ENCODE assay signal across 13 cellular contexts in the genomic region with DNA sequence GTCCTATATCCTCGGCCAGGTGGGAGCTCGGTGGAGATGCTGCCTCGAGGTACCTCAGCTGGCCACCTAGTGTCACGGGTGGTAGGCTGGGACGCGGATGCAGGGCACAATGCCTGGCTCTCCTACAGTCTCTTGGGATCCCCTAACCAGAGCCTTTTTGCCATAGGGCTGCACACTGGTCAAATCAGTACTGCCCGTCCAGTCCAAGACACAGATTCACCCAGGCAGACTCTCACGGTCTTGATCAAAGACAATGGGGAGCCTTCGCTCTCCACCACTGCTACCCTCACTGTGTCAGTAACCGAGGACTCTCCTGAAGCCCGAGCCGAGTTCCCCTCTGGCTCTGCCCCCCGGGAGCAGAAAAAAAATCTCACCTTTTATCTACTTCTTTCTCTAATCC. TPM values are rescaled to one million over a fixed set of nuclear protein-coding genes. Genes with fewer than 3 reads are reported as not detected.
DNase-seq lines count a peak whose midpoint lies in the region; ATAC-seq lines count a peak whose summit lies in the region.
"Had no signal": no experiment of that assay in that cellular context is flagged by ENCODE, and none has a peak within 500 bp of the region (broad histone marks: within the 10 kb centered on the region; RNA-seq: fewer than 3 reads in every experiment).

No MANE protein-coding gene starts in this region.

- peaks cover 8% of the 10 kb centered on the region for H3K4me1 Mint-ChIP-seq in activated T-helper 17 cell treated with anti-CD3 and anti-CD28 coated beads, Interleukin-2, amount 50 U/mL, for 72 hours

- H3K36me3 ChIP-seq in iPS-15b (ENCODE audit: control insufficient read depth, insufficient read depth, low read length), result no peaks in the 10 kb centered on the region

- H3K27me3 ChIP-seq in iPS-15b (ENCODE audit: control insufficient read depth, insufficient read depth, low read length), result peaks cover 31% of the 10 kb centered on the region

- peak overlapping the region; percentile 87 for H3K4me3 Mint-ChIP-seq in activated T-helper 17 cell treated with anti-CD3 and anti-CD28 coated beads, Interleukin-2, amount 50 U/mL, for 72 hours

- H3K4me1 ChIP-seq in iPS-15b (ENCODE audit: control insufficient read depth, insufficient read depth, low read length), result peaks cover 12% of the 10 kb centered on the region

- H3K27me3 Mint-ChIP-seq in activated T-helper 17 cell treated with anti-CD3 and anti-CD28 coated beads, Interleukin-2, amount 50 U/mL, for 72 hours, result peaks cover 56% of the 10 kb centered on the region

- DNase-seq in EH (ENCODE audit: low read depth) (peak; percentile 28), kidney glomerular epithelial cell (lab: John Stamatoyannopoulos, UW) (no peak), hypothalamus (lab: John Stamatoyannopoulos, UW) (no peak)
- DNase-seq: activated effector memory CD4-positive, alpha-beta T cell treated with anti-CD3 and anti-CD28 coated beads, Interleukin-2, amount 50 U/mL, for 16 hours; DMS79; GOT3; NCI-H1092 treated with DMSO at 0.1 percent for 48 hours had no signal

- no peak for ATAC-seq in activated T-helper 17 cell treated with anti-CD3 and anti-CD28 coated beads, Interleukin-2, amount 50 U/mL, for 72 hours (replicated peaks)
- ATAC-seq in HG03039 (IDR thresholded peaks at IDR 0.05; ENCODE audit: unreplicated experiment), result no peak
- no peak for ATAC-seq in HG03571 (IDR thresholded peaks at IDR 0.05; ENCODE audit: unreplicated experiment)

- H3K36me3 Mint-ChIP-seq in activated T-helper 17 cell treated with anti-CD3 and anti-CD28 coated beads, Interleukin-2, amount 50 U/mL, for 72 hours (ENCODE audit: low read depth), result no peaks in the 10 kb centered on the region

- peak overlapping the region in 1 of 21 experiments; percentile 7 for H3K27ac ChIP-seq in skin epidermis

- H3K9me3 ChIP-seq in iPS-15b (ENCODE audit: control insufficient read depth, insufficient read depth, low read length), result no peaks in the 10 kb centered on the region

- H3K9me3 Mint-ChIP-seq in activated T-helper 17 cell treated with anti-CD3 and anti-CD28 coated beads, Interleukin-2, amount 50 U/mL, for 72 hours, result no peaks in the 10 kb centered on the region

- no peak overlapping the region for H3K9ac ChIP-seq in iPS-15b (ENCODE audit: low read depth, low read length)

- H3K27ac Mint-ChIP-seq in activated T-helper 17 cell treated with anti-CD3 and anti-CD28 coated beads, Interleukin-2, amount 50 U/mL, for 72 hours, result no peak overlapping the region

- H3K4me3 ChIP-seq in iPS-15b (ENCODE audit: low read depth, low read length), result peak overlapping the region; percentile 19
- peak overlapping the region; percentile 44 to 71 (median 48) for H3K4me3 ChIP-seq in skin epidermis

RNA-seq across cellular contexts. Expression of gene PCDHGC3, which starts 2.0 kb away (rescaled TPM):
- total RNA-seq in activated T-helper 17 cell treated with anti-CD3 and anti-CD28 coated beads, Interleukin-2, amount 50 U/mL, for 72 hours, result under 1 TPM in 1 of 2 donors, not detected in 1; 0.56 TPM

RNA-seq across cellular contexts. Expression of gene PCDHGC4, which starts 7.0 kb away (rescaled TPM):
- total RNA-seq in activated T-helper 17 cell treated with anti-CD3 and anti-CD28 coated beads, Interleukin-2, amount 50 U/mL, for 72 hours, result not detected

RNA-seq across cellular contexts. Expression of gene PCDHGC5, which starts 11.1 kb away (rescaled TPM):
- not detected for total RNA-seq in activated T-helper 17 cell treated with anti-CD3 and anti-CD28 coated beads, Interleukin-2, amount 50 U/mL, for 72 hours
- total RNA-seq: mononuclear cell had no signal

RNA-seq across cellular contexts. Expression of gene PCDHGA12, which starts 47.5 kb away (rescaled TPM):
- not detected for total RNA-seq in activated T-helper 17 cell treated with anti-CD3 and anti-CD28 coated beads, Interleukin-2, amount 50 U/mL, for 72 hours

RNA-seq across cellular contexts. Expression of gene PCDHGA11, which starts 57.0 kb away (rescaled TPM):
- total RNA-seq in activated T-helper 17 cell treated with anti-CD3 and anti-CD28 coated beads, Interleukin-2, amount 50 U/mL, for 72 hours, result under 1 TPM in 1 of 2 donors, not detected in 1; 0.09 TPM
